Comparison of ENCODE assay signal across 10 cellular contexts in genomic region chr12:130796985-130797686, GRCh38. TPM values are rescaled to one million over a fixed set of nuclear protein-coding genes. Genes with fewer than 3 reads are reported as not detected.
DNase-seq lines count a peak whose midpoint lies in the region; ATAC-seq and TF ChIP-seq lines count a peak whose summit lies in the region.
"Had no signal": no experiment of that assay in that cellular context is flagged by ENCODE, and none has a peak within 500 bp of the region (broad histone marks: within the 10 kb centered on the region; RNA-seq: fewer than 3 reads in every experiment).

No MANE protein-coding gene starts in this region.

- DNase-seq in activated naive CD8-positive, alpha-beta T cell treated with anti-CD3 and anti-CD28 coated beads for 36 hours, result peak; percentile 54
- peak; percentile 24 to 79 for DNase-seq in stimulated activated effector memory CD8-positive, alpha-beta T cell treated with anti-CD3 and anti-CD28 coated beads, Interleukin-12 subunit alpha, Interleukin-12 subunit beta, amount 100 ng/mL, for 72 hours (ENCODE audit: low spot score in 2 of 2)
- no peak for DNase-seq in Kasumi-1 (lab: John Stamatoyannopoulos, UW)
- DNase-seq in vagina (ENCODE audit: extremely low spot score in 2 of 2), result no peak
- DNase-seq in retina, result no peak
- DNase-seq: foreskin melanocyte had no signal

- peak overlapping the region in 3 of 4 donors; percentile 12 to 61 (median 27) for H3K4me3 Mint-ChIP-seq in IgD-negative memory B cell
- H3K4me3 Mint-ChIP-seq in activated naive CD8-positive, alpha-beta T cell treated with anti-CD3 and anti-CD28 coated beads for 36 hours, result peak overlapping the region; percentile 40
- peak overlapping the region; percentile 55 for H3K4me3 Mint-ChIP-seq in stimulated activated effector memory CD8-positive, alpha-beta T cell treated with anti-CD3 and anti-CD28 coated beads, Interleukin-12 subunit alpha, Interleukin-12 subunit beta, amount 100 ng/mL, for 72 hours

- no peaks in the 10 kb centered on the region for H3K9me3 Mint-ChIP-seq in IgD-negative memory B cell
- H3K9me3 Mint-ChIP-seq in activated naive CD8-positive, alpha-beta T cell treated with anti-CD3 and anti-CD28 coated beads for 36 hours, result no peaks in the 10 kb centered on the region
- H3K9me3 Mint-ChIP-seq in stimulated activated effector memory CD8-positive, alpha-beta T cell treated with anti-CD3 and anti-CD28 coated beads, Interleukin-12 subunit alpha, Interleukin-12 subunit beta, amount 100 ng/mL, for 72 hours, result no peaks in the 10 kb centered on the region

- no peak overlapping the region for H3K4me3 ChIP-seq in vagina

- H3K9me3 ChIP-seq in vagina, result no peaks in the 10 kb centered on the region

- intact Hi-C loops in vagina (cut with DNase I), result no loop called here

- TF ChIP-seq POLR2A in vagina (IDR thresholded peaks at IDR 0.05), result no peak

- H3K27me3 Mint-ChIP-seq in IgD-negative memory B cell, result no peaks in the 10 kb centered on the region
- no peaks in the 10 kb centered on the region for H3K27me3 Mint-ChIP-seq in activated naive CD8-positive, alpha-beta T cell treated with anti-CD3 and anti-CD28 coated beads for 36 hours
- H3K27me3 Mint-ChIP-seq: progenitor cell of endocrine pancreas had no signal

- H3K27ac Mint-ChIP-seq in IgD-negative memory B cell, result peak overlapping the region in 1 of 3 donors; percentile 39
- H3K27ac Mint-ChIP-seq in activated naive CD8-positive, alpha-beta T cell treated with anti-CD3 and anti-CD28 coated beads for 36 hours, result peak overlapping the region; percentile 91
- peak overlapping the region; percentile 88 for H3K27ac Mint-ChIP-seq in stimulated activated effector memory CD8-positive, alpha-beta T cell treated with anti-CD3 and anti-CD28 coated beads, Interleukin-12 subunit alpha, Interleukin-12 subunit beta, amount 100 ng/mL, for 72 hours
- H3K27ac Mint-ChIP-seq: progenitor cell of endocrine pancreas had no signal

- ATAC-seq in GM21381 (IDR thresholded peaks at IDR 0.05; ENCODE audit: unreplicated experiment), result peak; percentile 87
- ATAC-seq in stimulated activated effector memory CD8-positive, alpha-beta T cell treated with anti-CD3 and anti-CD28 coated beads, Interleukin-12 subunit alpha, Interleukin-12 subunit beta, amount 100 ng/mL, for 72 hours, result peak; percentile 99
- ATAC-seq in GM19455 (IDR thresholded peaks at IDR 0.05; ENCODE audit: unreplicated experiment), result no peak

- H3K27me3 ChIP-seq in vagina, result no peaks in the 10 kb centered on the region

- no peak overlapping the region for H3K27ac ChIP-seq in vagina

- H3K4me1 ChIP-seq in vagina, result no peaks in the 10 kb centered on the region

- TF ChIP-seq CTCF in vagina (IDR thresholded peaks at IDR 0.05), result no peak

- peaks cover 0 to 49% of the 10 kb centered on the region in 2 donors for H3K36me3 ChIP-seq in vagina

- peaks cover 9% of the 10 kb centered on the region for H3K36me3 Mint-ChIP-seq in IgD-negative memory B cell
- H3K36me3 Mint-ChIP-seq in activated naive CD8-positive, alpha-beta T cell treated with anti-CD3 and anti-CD28 coated beads for 36 hours, result peaks cover 11% of the 10 kb centered on the region
- H3K36me3 Mint-ChIP-seq in stimulated activated effector memory CD8-positive, alpha-beta T cell treated with anti-CD3 and anti-CD28 coated beads, Interleukin-12 subunit alpha, Interleukin-12 subunit beta, amount 100 ng/mL, for 72 hours, result peaks cover 84% of the 10 kb centered on the region

- peaks cover 0 to 6% (median 1%) of the 10 kb centered on the region in 3 donors for H3K4me1 Mint-ChIP-seq in IgD-negative memory B cell
- peaks cover 8% of the 10 kb centered on the region for H3K4me1 Mint-ChIP-seq in activated naive CD8-positive, alpha-beta T cell treated with anti-CD3 and anti-CD28 coated beads for 36 hours
- H3K4me1 Mint-ChIP-seq in stimulated activated effector memory CD8-positive, alpha-beta T cell treated with anti-CD3 and anti-CD28 coated beads, Interleukin-12 subunit alpha, Interleukin-12 subunit beta, amount 100 ng/mL, for 72 hours, result peaks cover 19% of the 10 kb centered on the region

RNA-seq across cellular contexts. Expression of gene STX2, which starts 41.9 kb away (rescaled TPM):
- 6.2 TPM for polyA plus RNA-seq in IgD-negative memory B cell
- total RNA-seq in activated naive CD8-positive, alpha-beta T cell treated with anti-CD3 and anti-CD28 coated beads for 36 hours, result 10 to 100 TPM; 13.8 to 14.0 TPM
- 16.5 TPM for total RNA-seq in vagina

Comparison
In these comparisons a context has a peak if more than half of its experiments do, and no peak if none do; other contexts are left out.
1. DNase-seq: peak in activated naive CD8-positive, alpha-beta T cell treated with anti-CD3 and anti-CD28 coated beads for 36 hours (single experiment) and stimulated activated effector memory CD8-positive, alpha-beta T cell treated with anti-CD3 and anti-CD28 coated beads, Interleukin-12 subunit alpha, Interleukin-12 subunit beta, amount 100 ng/mL, for 72 hours (2 of 2); none in Kasumi-1 (0 of 2), vagina (0 of 2) and retina (single experiment).
2. Peak in every context shown above with its lines, with median percentiles within 50 percentile points of each other: H3K4me3 Mint-ChIP-seq.